ENCODE assay signal across 17 cellular contexts in genomic region chr20:51188941-51189340, GRCh38.
DNase-seq lines count a peak whose midpoint lies in the region; ATAC-seq, FAIRE-seq and TF ChIP-seq lines count a peak whose summit lies in the region.
"Had no signal": no experiment of that assay in that cellular context is flagged by ENCODE, and none has a peak within 500 bp of the region (broad histone marks: within the 10 kb centered on the region; RNA-seq: fewer than 3 reads in every experiment).

No MANE protein-coding gene starts in this region.

- no peaks in the 10 kb centered on the region for H3K23me2 ChIP-seq in H9 (ENCODE audit: insufficient read length, low read depth, low read length, poor library complexity, severe bottlenecking)

- no peaks in the 10 kb centered on the region for H3K79me2 ChIP-seq in H9 (ENCODE audit: insufficient read depth, low read length)
- no peaks in the 10 kb centered on the region for H3K79me2 ChIP-seq in MM.1S (ENCODE audit: low read length)

- H4K91ac ChIP-seq in H9 (ENCODE audit: insufficient read length, low read depth, low read length): no peak overlapping the region

- no peak overlapping the region for H4K8ac ChIP-seq in H9 (replicated peaks; ENCODE audit: insufficient read length, low read depth, low read length)

- TF ChIP-seq POLR2A in Peyer's patch (IDR thresholded peaks at IDR 0.05): no peak

- no peak overlapping the region for H3K23ac ChIP-seq in H9 (ENCODE audit: insufficient read length, low read depth, low read length)

- H2BK5ac ChIP-seq in H9 (ENCODE audit: insufficient read length, low read length): no peak overlapping the region

- no peaks in the 10 kb centered on the region for H3K27me3 ChIP-seq in H9 (ENCODE audit: insufficient read depth, low read length)
- no peaks in the 10 kb centered on the region for H3K27me3 ChIP-seq in RWPE2 (ENCODE audit: insufficient read depth, poor library complexity, severe bottlenecking)
- no peaks in the 10 kb centered on the region for H3K27me3 ChIP-seq in MM.1S (replicated peaks; ENCODE audit: insufficient read depth, low read length)
- H3K27me3 ChIP-seq in Peyer's patch: no peaks in the 10 kb centered on the region
- H3K27me3 ChIP-seq: BLaER1 had no signal

- H3K9ac ChIP-seq in H9 (ENCODE audit: extremely low read depth, insufficient read length, low read length): no peak overlapping the region
- H3K9ac ChIP-seq in MM.1S (ENCODE audit: low read length): no peak overlapping the region
- H3K9ac ChIP-seq: BLaER1 had no signal

- no peak overlapping the region; a peak in 1 of 7 replicates for H3K27ac Mint-ChIP-seq in H9
- peak overlapping the region; percentile 68 for H3K27ac Mint-ChIP-seq in mesothelial cell of epicardium
- H3K27ac Mint-ChIP-seq: CD14-positive monocyte; CD4-positive, alpha-beta memory T cell had no signal

- no peak overlapping the region for H3K4ac ChIP-seq in H9 (ENCODE audit: low read depth, low read length)

- H3K36me3 ChIP-seq in RWPE2 (ENCODE audit: low read depth) (no peaks in the 10 kb centered on the region), MM.1S (replicated peaks; ENCODE audit: insufficient read depth, low read length) (no peaks in the 10 kb centered on the region), Peyer's patch (no peaks in the 10 kb centered on the region)
- H3K36me3 ChIP-seq: BLaER1 had no signal

- H2BK120ac ChIP-seq in H9 (ENCODE audit: low read depth, low read length, poor library complexity, severe bottlenecking): no peak overlapping the region

- H4K5ac ChIP-seq in H9 (ENCODE audit: insufficient read length, low read depth, low read length): no peak overlapping the region

- H3K9me2 ChIP-seq in MM.1S (replicated peaks; ENCODE audit: insufficient read depth, low read length): no peaks in the 10 kb centered on the region

- no peak for ATAC-seq in RWPE2 (ENCODE audit: low read depth)
- ATAC-seq: HepG2 had no signal

- H3K36me3 Mint-ChIP-seq in H9 (ENCODE audit: insufficient read depth in 1 of 3, low read depth in 3 of 3): no peaks in the 10 kb centered on the region
- no peaks in the 10 kb centered on the region for H3K36me3 Mint-ChIP-seq in mesothelial cell of epicardium
- H3K36me3 Mint-ChIP-seq: CD14-positive monocyte; CD4-positive, alpha-beta memory T cell had no signal

- TF ChIP-seq CTCF in H9 (conservative IDR thresholded peaks at IDR 0.05) (no peak), RWPE2 (IDR thresholded peaks at IDR 0.05; ENCODE audit: poor library complexity, severe bottlenecking) (no peak), mesothelial cell of epicardium (IDR thresholded peaks at IDR 0.05; ENCODE audit: unreplicated experiment) (no peak), MM.1S (IDR thresholded peaks at IDR 0.05; ENCODE audit: low read length) (no peak), Peyer's patch (IDR thresholded peaks at IDR 0.05) (no peak)

- H3K79me1 ChIP-seq in H9 (ENCODE audit: insufficient read depth, low read depth, low read length, poor library complexity, severe bottlenecking): no peaks in the 10 kb centered on the region

- no CpG with 5 or more reads among the region's 10 CpGs for WGBS in H9 (ENCODE audit: extremely low coverage, insufficient read length, low lambda C conversion rate)

- peaks cover 6 to 15% of the 10 kb centered on the region in 2 experiments; a peak in 3 of 4 replicates for H3K4me1 Mint-ChIP-seq in H9
- H3K4me1 Mint-ChIP-seq in mesothelial cell of epicardium: peaks cover 17% of the 10 kb centered on the region
- H3K4me1 Mint-ChIP-seq: CD14-positive monocyte; CD4-positive, alpha-beta memory T cell had no signal

- H2AK5ac ChIP-seq in H9 (ENCODE audit: insufficient read length, low read length): no peak overlapping the region

- H2BK15ac ChIP-seq in H9 (ENCODE audit: low read depth, low read length): no peak overlapping the region

- no peaks in the 10 kb centered on the region for H3F3A ChIP-seq in MM.1S (ENCODE audit: insufficient read depth, low read length)

- no peak overlapping the region for H3K14ac ChIP-seq in H9 (ENCODE audit: insufficient read depth, low read length)

- no peak overlapping the region for H3T11ph ChIP-seq in H9 (ENCODE audit: low read length)

- DNase-seq in H9 (peak; percentile 14), RWPE2 (ENCODE audit: low spot score) (peak; percentile 71), mesothelial cell of epicardium (ENCODE audit: low spot score in 2 of 2, unreplicated experiment in 2 of 2) (no peak), urothelium cell line (ENCODE audit: low spot score) (no peak), MM.1S (no peak), NCI-H1092 (lab: John Stamatoyannopoulos, UW) (no peak), Peyer's patch (no peak)
- DNase-seq: 8988T; Calu3; CD4-positive, alpha-beta memory T cell; DMS79 treated with DMSO at 0.1 percent for 48 hours; GF-D8; GOT3; H7 had no signal

- H3K9me3 ChIP-seq in H9 (ENCODE audit: control insufficient read depth, low read depth, low read length) (no peaks in the 10 kb centered on the region), RWPE2 (ENCODE audit: severe bottlenecking) (no peaks in the 10 kb centered on the region), MM.1S (replicated peaks; ENCODE audit: insufficient read depth, low read length) (no peaks in the 10 kb centered on the region), Peyer's patch (no peaks in the 10 kb centered on the region)

- no peak overlapping the region for H3K18ac ChIP-seq in H9 (ENCODE audit: insufficient read length, low read depth, low read length)

- H3K4me2 ChIP-seq in H9 (ENCODE audit: insufficient read depth, insufficient read length, low read length) (no peak overlapping the region), MM.1S (ENCODE audit: low read depth, low read length) (no peak overlapping the region)
- H3K4me2 ChIP-seq: BLaER1 had no signal

- no peak overlapping the region for H2BK12ac ChIP-seq in H9 (ENCODE audit: insufficient read length, low read depth, low read length)

- H3K9me3 Mint-ChIP-seq in H9: no peaks in the 10 kb centered on the region; a peak in 1 of 5 replicates
- no peaks in the 10 kb centered on the region for H3K9me3 Mint-ChIP-seq in mesothelial cell of epicardium
- H3K9me3 Mint-ChIP-seq: CD14-positive monocyte had no signal

- H3K27me3 Mint-ChIP-seq in H9 (ENCODE audit: low read depth) (peaks cover 1% of the 10 kb centered on the region; the same call in 1 of the 2 replicates), mesothelial cell of epicardium (ENCODE audit: low read depth) (no peaks in the 10 kb centered on the region)

- H3K4me1 ChIP-seq in H9 (ENCODE audit: insufficient read depth, low read length) (0 out of 2 replicates have a peak, but pooled peaks cover 3% of the 10 kb centered on the region), RWPE2 (ENCODE audit: insufficient read depth, poor library complexity, severe bottlenecking) (peaks cover 11% of the 10 kb centered on the region), MM.1S (ENCODE audit: low read length) (peaks cover 5% of the 10 kb centered on the region; the same call in 1 of the 2 replicates), Peyer's patch (no peaks in the 10 kb centered on the region)

- H3K4me3 Mint-ChIP-seq in H9 (no peak overlapping the region), mesothelial cell of epicardium (no peak overlapping the region)
- H3K4me3 Mint-ChIP-seq: CD14-positive monocyte; CD4-positive, alpha-beta memory T cell had no signal

- H3K27ac ChIP-seq in H9 (ENCODE audit: insufficient read length, low read depth, low read length): no peak overlapping the region
- no peak overlapping the region for H3K27ac ChIP-seq in RWPE2 (ENCODE audit: poor library complexity, severe bottlenecking)
- H3K27ac ChIP-seq in MM.1S (ENCODE audit: low read length): no peak overlapping the region
- H3K27ac ChIP-seq in Peyer's patch: no peak overlapping the region
- H3K27ac ChIP-seq: BLaER1 had no signal

- H2AFZ ChIP-seq in H9 (ENCODE audit: low read length) (no peak overlapping the region), MM.1S (ENCODE audit: low read length) (no peak overlapping the region)

- FAIRE-seq in urothelium cell line (lab: Jason Lieb, UNC): peak; percentile 65
- FAIRE-seq: HepG2 had no signal

- H3K56ac ChIP-seq in H9 (ENCODE audit: insufficient read length, low read depth, low read length): no peak overlapping the region

- H3K4me3 ChIP-seq in RWPE2 (ENCODE audit: severe bottlenecking) (no peak overlapping the region), MM.1S (ENCODE audit: low read length) (no peak overlapping the region), Peyer's patch (no peak overlapping the region)
- H3K4me3 ChIP-seq: BLaER1 had no signal

- H4K20me1 ChIP-seq in H9 (ENCODE audit: control insufficient read depth, insufficient read depth, insufficient read length) (no peaks in the 10 kb centered on the region), MM.1S (ENCODE audit: insufficient read depth, low read length) (no peaks in the 10 kb centered on the region)
- H4K20me1 ChIP-seq: BLaER1 had no signal

- H2BK20ac ChIP-seq in H9 (ENCODE audit: low read depth, low read length, poor library complexity, severe bottlenecking): no peak overlapping the region

Comparison
In these comparisons a context has a peak if more than half of its experiments do, and no peak if none do; other contexts are left out.
1. DNase-seq: peak in H9 (single experiment) and RWPE2 (single experiment); none in mesothelial cell of epicardium (0 of 2), urothelium cell line (single experiment), MM.1S (single experiment), NCI-H1092 (single experiment) and Peyer's patch (0 of 3).